In the genomic region with DNA sequence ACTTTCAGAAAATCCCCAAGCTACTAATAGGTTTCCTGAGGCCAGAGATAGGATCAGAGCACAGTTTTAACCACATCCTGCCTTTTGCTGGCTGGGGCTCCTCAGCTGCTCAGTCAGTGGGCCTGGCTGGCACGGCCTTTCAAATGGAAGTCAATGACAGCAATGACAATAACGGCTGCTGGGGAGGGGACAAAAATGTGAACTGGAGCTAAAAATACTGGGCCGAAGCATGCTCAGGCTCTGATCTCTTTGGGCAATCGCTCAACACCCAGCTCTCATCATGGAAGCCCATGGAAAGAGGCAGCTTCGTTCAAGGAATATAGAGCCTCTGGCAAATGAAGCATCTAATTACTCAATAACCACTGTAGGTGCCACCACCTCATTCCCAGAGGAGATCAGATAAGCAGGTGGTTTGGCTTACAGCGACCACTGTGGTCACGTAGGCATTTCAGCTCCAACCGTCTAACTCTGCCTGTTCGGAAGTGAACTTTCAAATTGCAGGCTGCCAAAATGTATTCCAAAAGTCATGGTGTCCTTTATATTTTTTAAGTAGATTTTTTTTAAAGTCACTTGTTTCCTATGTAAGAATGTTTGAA, we compare ENCODE assay signal across 8 cellular contexts. TPM values are rescaled to one million over a fixed set of nuclear protein-coding genes. Genes with fewer than 3 reads are reported as not detected.
DNase-seq lines count a peak whose midpoint lies in the region; ATAC-seq lines count a peak whose summit lies in the region.

No MANE protein-coding gene starts in this region.

- H3K4me3 Mint-ChIP-seq in activated naive CD4-positive, alpha-beta T cell treated with anti-CD3 and anti-CD28 coated beads for 36 hours = no peak overlapping the region

- H3K27ac Mint-ChIP-seq in activated naive CD4-positive, alpha-beta T cell treated with anti-CD3 and anti-CD28 coated beads for 36 hours = no peak overlapping the region

- ATAC-seq in HG02938 (IDR thresholded peaks at IDR 0.05; ENCODE audit: unreplicated experiment) (peak; percentile 83), left ventricle myocardium superior (peak; percentile 74)

- DNase-seq in activated naive CD4-positive, alpha-beta T cell treated with anti-CD3 and anti-CD28 coated beads for 36 hours = peak; percentile 38
- DNase-seq in activated naive CD4-positive, alpha-beta T cell treated with anti-CD3 and anti-CD28 coated beads, Interleukin-2, amount 50 U/mL, for 16 hours = no peak
- DNase-seq in OCI-M2 (lab: John Stamatoyannopoulos, UW; ENCODE audit: unreplicated experiment) (peak; percentile 83), left ventricle myocardium superior (peak; percentile 42), cortex of kidney (lab: John Stamatoyannopoulos, UW) (no peak), COR-L47 (lab: John Stamatoyannopoulos, UW) (no peak), NCI-H69 (lab: John Stamatoyannopoulos, UW) (no peak)

- intact Hi-C loops in activated naive CD4-positive, alpha-beta T cell treated with anti-CD3 and anti-CD28 coated beads for 36 hours (cut with micrococcal nuclease) = no loop called here
- intact Hi-C loops in left ventricle myocardium superior (cut with micrococcal nuclease) = no loop called here

- H3K27me3 Mint-ChIP-seq in activated naive CD4-positive, alpha-beta T cell treated with anti-CD3 and anti-CD28 coated beads for 36 hours (ENCODE audit: low read depth) = peaks cover 27% of the 10 kb centered on the region

- peaks cover 12% of the 10 kb centered on the region for H3K4me1 Mint-ChIP-seq in activated naive CD4-positive, alpha-beta T cell treated with anti-CD3 and anti-CD28 coated beads for 36 hours (ENCODE audit: low read depth)

- H3K36me3 Mint-ChIP-seq in activated naive CD4-positive, alpha-beta T cell treated with anti-CD3 and anti-CD28 coated beads for 36 hours (ENCODE audit: low read depth) = no peaks in the 10 kb centered on the region

- CTCF ChIA-PET in activated naive CD4-positive, alpha-beta T cell treated with anti-CD3 and anti-CD28 coated beads for 36 hours (lab: Charles Lee) = interaction anchor here (1.1 kb wide), 1 partner anchor 98 kb away, joined by 4 read pairs; no protein-coding TSS in a partner anchor

- no peaks in the 10 kb centered on the region for H3K9me3 Mint-ChIP-seq in activated naive CD4-positive, alpha-beta T cell treated with anti-CD3 and anti-CD28 coated beads for 36 hours

RNA-seq across cellular contexts. Expression of a gene that starts 14.3 kb away (rescaled TPM):
- not detected for total RNA-seq in activated naive CD4-positive, alpha-beta T cell treated with anti-CD3 and anti-CD28 coated beads for 36 hours
- 2.6 TPM for total RNA-seq in left ventricle myocardium superior

Comparison
In these comparisons a context has a peak if more than half of its experiments do, and no peak if none do; other contexts are left out.
1. DNase-seq: peak in activated naive CD4-positive, alpha-beta T cell treated with anti-CD3 and anti-CD28 coated beads for 36 hours (single experiment), OCI-M2 (single experiment) and left ventricle myocardium superior (single experiment); none in activated naive CD4-positive, alpha-beta T cell treated with anti-CD3 and anti-CD28 coated beads, Interleukin-2, amount 50 U/mL, for 16 hours (single experiment), cortex of kidney (single experiment), COR-L47 (single experiment) and NCI-H69 (single experiment).